Comparison of ENCODE assay signal across 10 cellular contexts in the genomic region with DNA sequence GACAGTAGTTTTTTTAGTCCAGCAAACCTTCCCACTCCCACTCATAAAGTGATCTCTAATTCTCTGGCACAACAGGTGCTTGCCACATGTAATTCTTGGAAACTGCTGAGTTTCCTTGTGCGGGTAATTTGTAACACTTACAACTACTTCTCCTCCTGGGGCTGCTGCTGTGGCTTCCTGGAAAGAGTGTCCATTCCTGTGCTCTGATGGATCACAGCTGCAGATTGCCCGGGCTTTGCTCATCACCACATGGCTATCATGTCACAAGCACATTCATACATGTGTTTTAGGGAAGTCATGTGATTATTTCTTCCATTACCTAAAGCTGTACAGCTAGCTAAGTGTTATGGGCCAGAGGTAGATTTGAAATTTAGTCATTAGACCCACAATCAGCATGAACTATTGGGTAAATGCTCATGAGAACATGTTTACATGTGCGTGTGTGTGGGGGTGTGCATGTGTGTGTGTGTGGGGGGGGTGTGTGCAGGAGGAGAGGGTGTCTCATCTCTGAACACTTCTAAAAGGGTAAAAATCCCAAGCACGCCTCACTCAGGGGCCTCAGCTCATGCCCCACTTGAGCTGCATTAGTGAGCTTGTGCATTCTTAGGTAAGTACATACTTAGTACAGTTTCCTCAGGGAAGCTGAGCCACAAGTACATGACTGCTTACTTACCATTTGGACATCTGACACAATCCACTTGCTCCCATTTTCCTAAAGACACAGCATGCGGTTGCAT.
DNase-seq lines count a peak whose midpoint lies in the region; ATAC-seq and TF ChIP-seq lines count a peak whose summit lies in the region.
"Had no signal": no experiment of that assay in that cellular context is flagged by ENCODE, and none has a peak within 500 bp of the region (broad histone marks: within the 10 kb centered on the region; RNA-seq: fewer than 3 reads in every experiment).

No MANE protein-coding gene starts in this region.

- H3K27me3 Mint-ChIP-seq in effector memory CD8-positive, alpha-beta T cell = peaks cover 6 to 20% of the 10 kb centered on the region in 2 donors
- H3K27me3 Mint-ChIP-seq: B cell had no signal

- H3K36me3 ChIP-seq in fibroblast of lung (ENCODE audit: control insufficient read depth, insufficient read depth, low read length) (no peaks in the 10 kb centered on the region), skeletal muscle tissue (ENCODE audit: control insufficient read depth in 3 of 3, insufficient read depth in 3 of 3, low read length in 3 of 3) (no peaks in the 10 kb centered on the region), Karpas-422 (ENCODE audit: insufficient read depth, low read length) (no peaks in the 10 kb centered on the region)

- no peaks in the 10 kb centered on the region for H3K9me2 ChIP-seq in Karpas-422 (replicated peaks; ENCODE audit: insufficient read depth, low read length)

- H4K20me1 ChIP-seq in fibroblast of lung (ENCODE audit: control insufficient read depth, extremely low read depth, insufficient read depth, low read length) = no peaks in the 10 kb centered on the region
- H4K20me1 ChIP-seq in Karpas-422 (ENCODE audit: insufficient read depth, low read depth, low read length) = no peaks in the 10 kb centered on the region

- H3K4me3 Mint-ChIP-seq in effector memory CD8-positive, alpha-beta T cell = no peak overlapping the region
- H3K4me3 Mint-ChIP-seq: B cell had no signal

- DNase-seq in NCI-H2227 treated with DMSO at 0.1 percent for 48 hours (lab: John Stamatoyannopoulos, UW) = peak; percentile 3
- no peak for DNase-seq in NCI-H2227 (lab: John Stamatoyannopoulos, UW; ENCODE audit: unreplicated experiment)
- DNase-seq in HT1080 (ENCODE audit: low read depth) = peak; percentile 47
- peak; percentile 94 to 97 for DNase-seq in fibroblast of lung (ENCODE audit: low read depth in 2 of 2)
- no peak for DNase-seq in effector memory CD8-positive, alpha-beta T cell
- DNase-seq in Karpas-422 = no peak
- DNase-seq: stimulated activated CD4-positive, alpha-beta T cell treated with anti-CD3 and anti-CD28 coated beads, Interleukin-4, amount 100 ng/mL, for 4 hours had no signal

- TF ChIP-seq CTCF in fibroblast of lung (conservative IDR thresholded peaks at IDR 0.05 in 1 of 2, IDR thresholded peaks at IDR 0.05 in 1 of 2; ENCODE audit: low read depth in 1 of 2, low read length in 2 of 2) = no peak

- peaks cover 12% of the 10 kb centered on the region for H3K4me1 ChIP-seq in fibroblast of lung (ENCODE audit: control insufficient read depth, extremely low read depth, insufficient read depth, low read length)
- peaks cover 3 to 18% (median 11%) of the 10 kb centered on the region in 3 donors for H3K4me1 ChIP-seq in skeletal muscle tissue (ENCODE audit: control insufficient read depth in 3 of 3, insufficient read depth in 3 of 3, low read length in 3 of 3)
- no peaks in the 10 kb centered on the region for H3K4me1 ChIP-seq in Karpas-422 (ENCODE audit: low read length)

- H3K4me1 Mint-ChIP-seq in effector memory CD8-positive, alpha-beta T cell (ENCODE audit: low read depth in 2 of 2) = no peaks in the 10 kb centered on the region

- H3K27me3 ChIP-seq in fibroblast of lung (ENCODE audit: control insufficient read depth, insufficient read depth, low read length) (no peaks in the 10 kb centered on the region), skeletal muscle tissue (ENCODE audit: control insufficient read depth in 3 of 3, insufficient read depth in 3 of 3, low read length in 3 of 3) (no peaks in the 10 kb centered on the region), Karpas-422 (ENCODE audit: low read length) (no peaks in the 10 kb centered on the region)

- H3K4me3 ChIP-seq in fibroblast of lung (replicated peaks in 1 of 4; ENCODE audit: control extremely low read depth in 1 of 4, insufficient read depth in 1 of 4, low read depth in 3 of 4, low read length in 4 of 4) (no peak overlapping the region), skeletal muscle tissue (ENCODE audit: low read length in 3 of 3) (no peak overlapping the region), Karpas-422 (ENCODE audit: low read length) (no peak overlapping the region)

- H3K9me3 ChIP-seq in fibroblast of lung (ENCODE audit: control insufficient read depth, insufficient read depth, low read depth, low read length) (no peaks in the 10 kb centered on the region), skeletal muscle tissue (ENCODE audit: control insufficient read depth in 3 of 3, low read length in 3 of 3) (no peaks in the 10 kb centered on the region), Karpas-422 (ENCODE audit: low read length) (no peaks in the 10 kb centered on the region)

- H3K27ac Mint-ChIP-seq in effector memory CD8-positive, alpha-beta T cell = no peak overlapping the region
- H3K27ac Mint-ChIP-seq: B cell had no signal

- H3K4me2 ChIP-seq in fibroblast of lung (ENCODE audit: extremely low read depth, insufficient read depth, low read length) = peak overlapping the region; percentile 55
- H3K4me2 ChIP-seq in Karpas-422 (ENCODE audit: low read depth, low read length, poor library complexity, severe bottlenecking) = no peak overlapping the region

- peak overlapping the region; percentile 81 for H3K27ac ChIP-seq in fibroblast of lung (ENCODE audit: insufficient read depth, low read length)
- peak overlapping the region; percentile 2 for H3K27ac ChIP-seq in skeletal muscle tissue (ENCODE audit: low read depth, low read length)
- H3K27ac ChIP-seq in Karpas-422 (ENCODE audit: low read length) = no peak overlapping the region

- H2AFZ ChIP-seq in fibroblast of lung (ENCODE audit: low read length) (no peak overlapping the region), Karpas-422 (ENCODE audit: low read length) (no peak overlapping the region)

- no peaks in the 10 kb centered on the region for H3K79me2 ChIP-seq in fibroblast of lung (ENCODE audit: control insufficient read depth, insufficient read depth, low read length)
- no peaks in the 10 kb centered on the region for H3K79me2 ChIP-seq in Karpas-422 (ENCODE audit: low read length)

- H3K9ac ChIP-seq in fibroblast of lung (ENCODE audit: insufficient read depth, low read length) (no peak overlapping the region), skeletal muscle tissue (ENCODE audit: low read depth in 1 of 3, low read length in 3 of 3) (no peak overlapping the region), Karpas-422 (ENCODE audit: low read length) (no peak overlapping the region)

- H3K9me3 Mint-ChIP-seq in effector memory CD8-positive, alpha-beta T cell = no peaks in the 10 kb centered on the region

- peaks cover 3% of the 10 kb centered on the region for H3K36me3 Mint-ChIP-seq in effector memory CD8-positive, alpha-beta T cell (ENCODE audit: insufficient read depth)

- ATAC-seq in effector memory CD8-positive, alpha-beta T cell (replicated peaks) = no peak
- ATAC-seq in HG03045 (IDR thresholded peaks at IDR 0.05; ENCODE audit: unreplicated experiment) = no peak

Comparison
In these comparisons a context has a peak if more than half of its experiments do, and no peak if none do; other contexts are left out.
1. DNase-seq: peak in NCI-H2227 treated with DMSO at 0.1 percent for 48 hours (single experiment), HT1080 (single experiment) and fibroblast of lung (2 of 2); none in NCI-H2227 (single experiment), effector memory CD8-positive, alpha-beta T cell (0 of 3) and Karpas-422 (single experiment).